Comparison of ENCODE assay signal across 25 cellular contexts in the genomic region with DNA sequence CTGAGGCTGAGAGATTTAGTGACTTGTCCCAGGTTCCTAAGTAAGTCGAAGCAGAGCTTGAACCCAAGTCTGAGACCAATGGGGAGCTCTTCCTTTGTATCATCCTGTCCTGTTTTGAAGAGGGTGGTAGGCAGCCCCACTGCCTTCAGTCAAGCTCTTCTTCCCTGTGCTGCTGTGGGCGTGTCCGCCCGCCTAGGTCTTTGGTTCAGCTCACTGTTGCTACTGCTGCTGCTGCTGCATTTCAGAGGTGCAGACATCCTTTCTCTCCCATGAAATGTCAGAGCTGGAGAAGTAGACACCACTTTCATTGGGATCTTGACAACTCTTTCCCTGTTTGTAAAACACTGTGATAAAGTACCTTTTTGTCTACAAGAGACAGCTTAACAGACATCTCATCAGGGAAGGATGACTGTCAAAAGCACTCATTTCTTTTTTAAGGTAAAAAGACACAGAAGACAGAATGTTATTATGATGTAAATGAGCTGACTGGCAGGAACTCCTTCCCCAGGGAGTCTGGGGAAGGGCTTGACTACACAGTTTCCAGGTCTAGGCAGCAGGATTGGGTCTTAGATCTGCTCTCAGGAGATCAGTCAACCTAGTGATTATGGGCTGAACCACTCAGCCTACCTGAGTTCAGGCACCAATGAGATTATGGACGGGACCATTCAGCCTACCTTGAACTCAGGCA.
DNase-seq lines count a peak whose midpoint lies in the region; ATAC-seq, FAIRE-seq and TF ChIP-seq lines count a peak whose summit lies in the region.
"Had no signal": no experiment of that assay in that cellular context is flagged by ENCODE, and none has a peak within 500 bp of the region (broad histone marks: within the 10 kb centered on the region; RNA-seq: fewer than 3 reads in every experiment).

No MANE protein-coding gene starts in this region.

- no peak for TF ChIP-seq CTCF in K562 (IDR thresholded peaks at IDR 0.05 in 2 of 3, conservative IDR thresholded peaks at IDR 0.05 in 1 of 3; ENCODE audit: insufficient read depth in 2 of 3, low read depth in 1 of 3, low read length in 3 of 3)

- ATAC-seq in CD4-positive, CD25-positive, alpha-beta regulatory T cell (ENCODE audit: low read depth in 2 of 2), result no peak
- ATAC-seq in K562 (peak; percentile 72), GM21423 (IDR thresholded peaks at IDR 0.05; ENCODE audit: unreplicated experiment) (no peak), GM19035 (IDR thresholded peaks at IDR 0.05; ENCODE audit: unreplicated experiment) (no peak), HG03439 (IDR thresholded peaks at IDR 0.05; ENCODE audit: unreplicated experiment) (no peak)
- ATAC-seq: activated naive CD8-positive, alpha-beta T cell treated with anti-CD3 and anti-CD28 coated beads, Interleukin-2, amount 50 U/mL, for 24 hours; GM12878; left lobe of liver had no signal

- no peak overlapping the region for H3K4me2 ChIP-seq in K562 (ENCODE audit: insufficient read depth, low read length)

- TF ChIP-seq EP300 in K562 (IDR thresholded peaks at IDR 0.05; ENCODE audit: low read length), result no peak

- intact Hi-C loops in K562 (cut with micrococcal nuclease), result no loop called here

- H3K4me3 Mint-ChIP-seq in CD4-positive, CD25-positive, alpha-beta regulatory T cell, result peak overlapping the region in 1 of 4 donors; percentile 2
- H3K4me3 Mint-ChIP-seq: activated naive CD8-positive, alpha-beta T cell treated with anti-CD3 and anti-CD28 coated beads, Interleukin-2, amount 50 U/mL, for 24 hours; T-helper 1 cell treated with Interleukin-12 subunit alpha and Interleukin-12 subunit beta and Interleukin-4 antibody, amounts not matched to agents 30 μg/mL and 1 μg/mL, for 36 hours had no signal

- BruUV-seq in K562 (replicated peaks; lab: Mats Ljungman, UMichigan), result no TSS peak

- H3K9ac ChIP-seq in K562 (ENCODE audit: insufficient read depth in 1 of 2, low read depth in 2 of 2, low read length in 2 of 2), result no peak overlapping the region

- no peaks in the 10 kb centered on the region for H4K20me1 ChIP-seq in K562 (replicated peaks; ENCODE audit: control insufficient read depth, insufficient read depth, low read length)

- no peaks in the 10 kb centered on the region for H3K36me3 Mint-ChIP-seq in CD4-positive, CD25-positive, alpha-beta regulatory T cell

- H3K27me3 ChIP-seq in CD4-positive, CD25-positive, alpha-beta regulatory T cell (ENCODE audit: control insufficient read depth, insufficient read depth, low read length), result no peaks in the 10 kb centered on the region
- no peaks in the 10 kb centered on the region for H3K27me3 ChIP-seq in K562 (ENCODE audit: control insufficient read depth in 2 of 2, insufficient read depth in 2 of 2, low read length in 2 of 2)
- H3K27me3 ChIP-seq: brain microvascular endothelial cell, right atrium auricular region had no signal

- CTCF ChIA-PET in K562 (lab: Yijun Ruan, JAX; ENCODE audit: low intra/inter-chr PET ratio), result no interaction called here

- H2AFZ ChIP-seq in K562 (ENCODE audit: low read depth, low read length), result no peak overlapping the region

- peak in 1 of 3 donors; percentile 27 for DNase-seq in CD4-positive, CD25-positive, alpha-beta regulatory T cell
- DNase-seq in NCI-H187 (lab: John Stamatoyannopoulos, UW), result peak; percentile 47 to 71
- DNase-seq in K562 (ENCODE audit: extremely low read depth in 1 of 4, low spot score in 3 of 4), result peak in 1 of 4 experiments; percentile 13
- peak; percentile 85 for DNase-seq in islet precursor cell
- DNase-seq in putamen (ENCODE audit: low spot score), result no peak
- DNase-seq: activated CD8-positive, alpha-beta memory T cell treated with anti-CD3 and anti-CD28 coated beads for 24 hours; activated naive CD8-positive, alpha-beta T cell treated with anti-CD3 and anti-CD28 coated beads, Interleukin-2, amount 50 U/mL, for 24 hours; activated T-cell treated with anti-CD3 and anti-CD28 coated beads, Interleukin-2, amount 50 U/mL, for 48 hours; brain microvascular endothelial cell; DMS 273 treated with DMSO at 0.1 percent for 48 hours; hippocampal formation; KBM-7; NCI-H2029 treated with DMSO at 0.1 percent for 48 hours; NCI-H510A treated with DMSO at 0.1 percent for 48 hours; SHP77 had no signal

- no peaks in the 10 kb centered on the region for H3K27me3 Mint-ChIP-seq in CD4-positive, CD25-positive, alpha-beta regulatory T cell

- H3K9me1 ChIP-seq in K562 (ENCODE audit: control insufficient read depth, insufficient read depth, low read length), result no peaks in the 10 kb centered on the region

- no peaks in the 10 kb centered on the region for H3K9me3 ChIP-seq in CD4-positive, CD25-positive, alpha-beta regulatory T cell (ENCODE audit: control insufficient read depth in 2 of 2, low read length in 2 of 2)
- H3K9me3 ChIP-seq in K562 (replicated peaks; ENCODE audit: control insufficient read depth, insufficient read depth, low read depth, low read length), result no peaks in the 10 kb centered on the region
- H3K9me3 ChIP-seq: right atrium auricular region had no signal

- H3K4me1 ChIP-seq in CD4-positive, CD25-positive, alpha-beta regulatory T cell (ENCODE audit: control insufficient read depth, insufficient read depth, low read length, poor library complexity, severe bottlenecking), result no peaks in the 10 kb centered on the region
- H3K4me1 ChIP-seq in K562 (replicated peaks in 1 of 2; ENCODE audit: control insufficient read depth in 2 of 2, insufficient read depth in 2 of 2, low read length in 2 of 2), result no peaks in the 10 kb centered on the region; a peak in 1 of 5 replicates
- H3K4me1 ChIP-seq: right atrium auricular region had no signal

- peaks cover 0 to 33% (median 25%) of the 10 kb centered on the region in 4 donors for H3K4me1 Mint-ChIP-seq in CD4-positive, CD25-positive, alpha-beta regulatory T cell

- H3K27ac Mint-ChIP-seq in CD4-positive, CD25-positive, alpha-beta regulatory T cell, result peak overlapping the region; percentile 20 to 70 (median 21)
- H3K27ac Mint-ChIP-seq: activated naive CD8-positive, alpha-beta T cell treated with anti-CD3 and anti-CD28 coated beads, Interleukin-2, amount 50 U/mL, for 24 hours; T-helper 1 cell treated with Interleukin-12 subunit alpha and Interleukin-12 subunit beta and Interleukin-4 antibody, amounts not matched to agents 30 μg/mL and 1 μg/mL, for 36 hours had no signal

- no peak for TF ChIP-seq POLR2A in K562 (conservative IDR thresholded peaks at IDR 0.05)

- no peaks in the 10 kb centered on the region for H3K36me3 ChIP-seq in CD4-positive, CD25-positive, alpha-beta regulatory T cell (ENCODE audit: control insufficient read depth, insufficient read depth, low read length)
- H3K36me3 ChIP-seq in K562 (ENCODE audit: control insufficient read depth, insufficient read depth, low read length), result no peaks in the 10 kb centered on the region
- H3K36me3 ChIP-seq: brain microvascular endothelial cell, right atrium auricular region had no signal

- H3K9me3 Mint-ChIP-seq in CD4-positive, CD25-positive, alpha-beta regulatory T cell, result no peaks in the 10 kb centered on the region
- H3K9me3 Mint-ChIP-seq: activated naive CD8-positive, alpha-beta T cell treated with anti-CD3 and anti-CD28 coated beads, Interleukin-2, amount 50 U/mL, for 24 hours; T-helper 1 cell treated with Interleukin-12 subunit alpha and Interleukin-12 subunit beta and Interleukin-4 antibody, amounts not matched to agents 30 μg/mL and 1 μg/mL, for 36 hours had no signal

- 36% methylated on average over 5 of the region's 5 CpGs for WGBS in K562 (ENCODE audit: insufficient coverage, low coverage, missing lambda C conversion rate)

- H3K4me3 ChIP-seq in CD4-positive, CD25-positive, alpha-beta regulatory T cell (ENCODE audit: low read depth, low read length), result no peak overlapping the region
- H3K4me3 ChIP-seq in K562, result no peak overlapping the region
- H3K4me3 ChIP-seq: GM12878, right atrium auricular region had no signal

- H3K27ac ChIP-seq in CD4-positive, CD25-positive, alpha-beta regulatory T cell (ENCODE audit: insufficient read depth, low read length, poor library complexity, severe bottlenecking), result no peak overlapping the region
- H3K27ac ChIP-seq in K562 (ENCODE audit: extremely low read depth, low read depth, low read length), result no peak overlapping the region
- H3K27ac ChIP-seq: brain microvascular endothelial cell, C4-2B, HL-60, right atrium auricular region had no signal

- in situ Hi-C loops in K562 (cut with MboI), result no loop called here

- FAIRE-seq in K562 (lab: Jason Lieb, UNC), result no peak
- FAIRE-seq: GM12878, urothelium cell line had no signal

- H3K79me2 ChIP-seq in K562 (ENCODE audit: control insufficient read depth, insufficient read depth, low read length), result no peaks in the 10 kb centered on the region

- POLR2A ChIA-PET in K562 (lab: Yijun Ruan, JAX), result interaction anchor here (0.7 kb wide), 1 partner anchor 22 kb away, joined by 3 read pairs; no protein-coding TSS in a partner anchor

- no peak for TF ChIP-seq RAD21 in K562 (CRISPR knock-in tag; conservative IDR thresholded peaks at IDR 0.05 in 1 of 2, IDR thresholded peaks at IDR 0.05 in 1 of 2)

TF ChIP-seq in K562, 482 proteins besides CTCF, POLR2A, EP300 and RAD21 (continues in another document):
- TF ChIP-seq MCM7 (IDR thresholded peaks at IDR 0.05) (no peak), TAF1 (IDR thresholded peaks at IDR 0.05; ENCODE audit: control insufficient read depth, extremely low read depth, insufficient read depth, low read length, severe bottlenecking) (no peak), SMARCB1 (IDR thresholded peaks at IDR 0.05; ENCODE audit: insufficient read length, low read depth) (no peak), ZFP30 (CRISPR knock-in tag; IDR thresholded peaks at IDR 0.05; ENCODE audit: borderline replicate concordance) (no peak), MAFG (tag; conservative IDR thresholded peaks at IDR 0.05) (0 out of 2 replicates have a peak, but pooled peaks have one; percentile 26), ZBTB33 (CRISPR knock-in tag; IDR thresholded peaks at IDR 0.05) (no peak), JUND (IDR thresholded peaks at IDR 0.05; ENCODE audit: borderline replicate concordance, low read depth, low read length) (no peak), JUND (tag; IDR thresholded peaks at IDR 0.05; ENCODE audit: borderline replicate concordance, low read depth, low read length) (no peak)
